Comparison of ENCODE assay signal across 16 cellular contexts in genomic region chr15:88586401-88587162, GRCh38. TPM values are rescaled to one million over a fixed set of nuclear protein-coding genes. Genes with fewer than 3 reads are reported as not detected.
DNase-seq lines count a peak whose midpoint lies in the region; FAIRE-seq and TF ChIP-seq lines count a peak whose summit lies in the region.
"Had no signal": no experiment of that assay in that cellular context is flagged by ENCODE, and none has a peak within 500 bp of the region (broad histone marks: within the 10 kb centered on the region; RNA-seq: fewer than 3 reads in every experiment).

No MANE protein-coding gene starts in this region.

- H4K20me1 ChIP-seq in neural cell (ENCODE audit: insufficient read depth), result no peaks in the 10 kb centered on the region
- H4K20me1 ChIP-seq: BLaER1 had no signal

- H3F3A ChIP-seq in neural cell (ENCODE audit: insufficient read depth, low read length, poor library complexity, severe bottlenecking), result no peaks in the 10 kb centered on the region

- H3K36me3 ChIP-seq in HEK293 (ENCODE audit: control insufficient read depth in 2 of 2, insufficient read depth in 1 of 2, low read length in 2 of 2) (no peaks in the 10 kb centered on the region; a peak in 1 of 3 replicates), neural cell (ENCODE audit: insufficient read depth, low read length) (no peaks in the 10 kb centered on the region)
- H3K36me3 ChIP-seq: BLaER1, left lung, SJCRH30, suprapubic skin had no signal

- H3K4me3 ChIP-seq in HEK293 (ENCODE audit: low read depth, low read length) (no peak overlapping the region), cardiac fibroblast (replicated peaks in 1 of 2; ENCODE audit: low read depth in 2 of 2, low read length in 2 of 2) (no peak overlapping the region), neural cell (ENCODE audit: low read length) (peak overlapping the region; percentile 47)
- H3K4me3 ChIP-seq: BLaER1, left lung, SJCRH30, suprapubic skin had no signal

- DNase-seq in RCC 7860 (ENCODE audit: low spot score) (peak; percentile 43), cardiac fibroblast (ENCODE audit: low read depth in 2 of 2) (peak; percentile 12 to 19), NCI-H1092 (lab: John Stamatoyannopoulos, UW) (no peak)
- DNase-seq in stimulated activated CD4-positive, alpha-beta T cell treated with anti-CD3 and anti-CD28 coated beads, Interleukin-12 subunit alpha, Interleukin-12 subunit beta, amount 100 ng/mL, for 4 hours, result no peak
- no peak for DNase-seq in stimulated activated CD4-positive, alpha-beta T cell treated with anti-CD3 and anti-CD28 coated beads, Interleukin-4, amount 100 ng/mL, for 1 hour
- DNase-seq: activated CD4-positive, alpha-beta T cell treated with anti-CD3 and anti-CD28 coated beads for 4 hours; activated naive CD4-positive, alpha-beta T cell; left lung; NCI-H1048; NCI-H345; SJCRH30; stimulated activated CD8-positive, alpha-beta memory T cell treated with anti-CD3 and anti-CD28 coated beads, Interleukin-4, amount 100 ng/mL, for 48 hours had no signal

- H3K9me2 ChIP-seq in neural cell (ENCODE audit: insufficient read depth, low read length), result no peaks in the 10 kb centered on the region

- peak overlapping the region; percentile 44 for H3K9ac ChIP-seq in neural cell (ENCODE audit: low read length)
- H3K9ac ChIP-seq: BLaER1 had no signal

- no peak overlapping the region for H2AFZ ChIP-seq in neural cell (ENCODE audit: low read depth, low read length)

- POLR2A ChIA-PET in HEK293 (lab: Yijun Ruan, JAX), result interaction anchor here (0.9 kb wide), 1 partner anchor 119 kb away, joined by 3 read pairs; the partner anchor contains the start of genes MRPL46 and MRPS11

- no peak for TF ChIP-seq RAD21 in neural cell (conservative IDR thresholded peaks at IDR 0.05)

- peak overlapping the region; percentile 13 for H3K4me2 ChIP-seq in neural cell (ENCODE audit: low read length)
- H3K4me2 ChIP-seq: BLaER1 had no signal

- TF ChIP-seq EP300 in neural cell (conservative IDR thresholded peaks at IDR 0.05; ENCODE audit: poor library complexity, severe bottlenecking), result peak; percentile 73

- CTCF ChIA-PET in HEK293 (lab: Yijun Ruan, JAX), result interaction anchor here (0.5 to 0.9 kb wide), 2 partner anchors 29 to 257 kb away, joined by 3 to 4 read pairs; no protein-coding TSS in a partner anchor

- FAIRE-seq in RCC 7860 (lab: Jason Lieb, UNC), result no peak

- H3K27me3 ChIP-seq in neural cell (ENCODE audit: insufficient read depth, low read depth, low read length), result no peaks in the 10 kb centered on the region
- H3K27me3 ChIP-seq: BLaER1, left lung, SJCRH30, suprapubic skin had no signal

- peak overlapping the region; percentile 65 for H3K27ac ChIP-seq in HEK293 (ENCODE audit: extremely low read depth, low read depth, low read length)
- H3K27ac ChIP-seq in neural cell (ENCODE audit: low read length), result peak overlapping the region; percentile 88
- H3K27ac ChIP-seq: BLaER1, left lung, SJCRH30, suprapubic skin had no signal

- TF ChIP-seq CTCF in HEK293 (tag by site-specific recombination; IDR thresholded peaks at IDR 0.05) (no peak), cardiac fibroblast (IDR thresholded peaks at IDR 0.05; ENCODE audit: low read depth, low read length) (no peak), neural cell (IDR thresholded peaks at IDR 0.05; ENCODE audit: poor library complexity, severe bottlenecking) (no peak)

- H3K4me1 ChIP-seq in HEK293 (ENCODE audit: control insufficient read depth, insufficient read depth, low read length), result peaks cover 18% of the 10 kb centered on the region
- H3K4me1 ChIP-seq: BLaER1, left lung, suprapubic skin had no signal

- H3K79me2 ChIP-seq in neural cell (replicated peaks; ENCODE audit: insufficient read depth, low read length), result no peaks in the 10 kb centered on the region

- H3K9me3 ChIP-seq in HEK293 (ENCODE audit: control insufficient read depth, insufficient read depth, low read depth, low read length) (no peaks in the 10 kb centered on the region), neural cell (ENCODE audit: low read length) (no peaks in the 10 kb centered on the region)
- H3K9me3 ChIP-seq: SJCRH30, suprapubic skin had no signal

TF ChIP-seq in HEK293, 187 proteins besides CTCF, POLR2A, EP300 and RAD21 (continues in another document):
- TF ChIP-seq TCF7L2 (IDR thresholded peaks at IDR 0.05; ENCODE audit: borderline replicate concordance, low read depth, low read length), result peak; percentile 91
- TF ChIP-seq ZNF561 (tag by site-specific recombination; IDR thresholded peaks at IDR 0.05; ENCODE audit: borderline replicate concordance), result peak; percentile 86
- TF ChIP-seq ZNF239 (tag by site-specific recombination; IDR thresholded peaks at IDR 0.05), result no peak
- TF ChIP-seq ZNF837 (tag by site-specific recombination; IDR thresholded peaks at IDR 0.05), result no peak
- TF ChIP-seq ZNF214 (tag by site-specific recombination; IDR thresholded peaks at IDR 0.05; ENCODE audit: borderline replicate concordance), result no peak
- peak; percentile 58; the same call in 1 of the 2 replicates for TF ChIP-seq ZNF366 (tag by site-specific recombination; conservative IDR thresholded peaks at IDR 0.05)
- TF ChIP-seq TSHZ1 (tag by site-specific recombination; IDR thresholded peaks at IDR 0.05; ENCODE audit: borderline replicate concordance), result peak; percentile 35; the same call in 1 of the 2 replicates

TF ChIP-seq in neural cell, 6 proteins besides CTCF, POLR2A, EP300 and RAD21:
- TF ChIP-seq TAF1 (IDR thresholded peaks at IDR 0.05; ENCODE audit: low read depth) (peak; percentile 43), POLR2AphosphoS5 (IDR thresholded peaks at IDR 0.05) (peak; percentile 55), EZH2 (IDR thresholded peaks at IDR 0.05; ENCODE audit: borderline replicate concordance, insufficient read depth, low read length, poor library complexity, severe bottlenecking) (no peak)

RNA-seq across cellular contexts. Expression of gene AEN, which starts 34.6 kb away (rescaled TPM):
- polyA plus RNA-seq in neural cell, result 17.2 and 21.3 TPM in 2 replicates
- 21.9 and 24.1 TPM in 2 replicates for polyA minus RNA-seq in neural cell

RNA-seq across cellular contexts. Expression of gene DET1, which starts 40.1 kb away (rescaled TPM):
- 12.9 and 16.7 TPM in 2 replicates for polyA plus RNA-seq in neural cell
- polyA minus RNA-seq in neural cell, result 23.1 and 25.4 TPM in 2 replicates

RNA-seq across cellular contexts. Expression of gene ISG20, which starts 52.2 kb away (rescaled TPM):
- polyA plus RNA-seq in neural cell, result 0.88 and 5.9 TPM in 2 replicates
- under 0.01 and 0.12 TPM in 2 replicates for polyA minus RNA-seq in neural cell

Comparison
In these comparisons a context has a peak if more than half of its experiments do, and no peak if none do; other contexts are left out.
1. DNase-seq: peak in RCC 7860 (single experiment) and cardiac fibroblast (2 of 2); none in stimulated activated CD4-positive, alpha-beta T cell treated with anti-CD3 and anti-CD28 coated beads, Interleukin-12 subunit alpha, Interleukin-12 subunit beta, amount 100 ng/mL, for 4 hours (single experiment), NCI-H1092 (single experiment) and stimulated activated CD4-positive, alpha-beta T cell treated with anti-CD3 and anti-CD28 coated beads, Interleukin-4, amount 100 ng/mL, for 1 hour (single experiment).